ENCODE assay signal across 8 cellular contexts in genomic region chr12:122421263-122421814, GRCh38. TPM values are rescaled to one million over a fixed set of nuclear protein-coding genes. Genes with fewer than 3 reads are reported as not detected.
DNase-seq lines count a peak whose midpoint lies in the region; ATAC-seq lines count a peak whose summit lies in the region.

No MANE protein-coding gene starts in this region.

- H3K4me1 ChIP-seq in rectal smooth muscle tissue (ENCODE audit: control insufficient read depth, insufficient read depth, low read length): peaks cover 22% of the 10 kb centered on the region

- no peaks in the 10 kb centered on the region for H3K27me3 ChIP-seq in rectal smooth muscle tissue (ENCODE audit: control insufficient read depth, insufficient read depth, low read length)

- H3K4me3 ChIP-seq in rectal smooth muscle tissue (ENCODE audit: low read length): peak overlapping the region; percentile 91

- intact Hi-C loops in left ventricle myocardium superior (cut with micrococcal nuclease): no loop called here

- H3K4me3 Mint-ChIP-seq in stimulated activated naive CD8-positive, alpha-beta T cell treated with anti-CD3 and anti-CD28 coated beads, Interleukin-15, Interleukin-2, amounts not matched to agents 100 ng/mL and 50 ng/mL, for 24 hours: peak overlapping the region; percentile 92

- H3K36me3 Mint-ChIP-seq in stimulated activated naive CD8-positive, alpha-beta T cell treated with anti-CD3 and anti-CD28 coated beads, Interleukin-15, Interleukin-2, amounts not matched to agents 100 ng/mL and 50 ng/mL, for 24 hours (ENCODE audit: low read depth): peaks cover 6% of the 10 kb centered on the region

- H3K9ac ChIP-seq in rectal smooth muscle tissue (ENCODE audit: low read length): peak overlapping the region; percentile 95

- H3K27ac ChIP-seq in adipose tissue (ENCODE audit: low read depth, low read length) (peak overlapping the region; percentile 94), rectal smooth muscle tissue (ENCODE audit: low read depth, low read length) (peak overlapping the region; percentile 97)

- DNase-seq in stimulated activated naive CD8-positive, alpha-beta T cell treated with anti-CD3 and anti-CD28 coated beads, Interleukin-15, Interleukin-2, amounts not matched to agents 100 U/mL and 50 U/mL, for 24 hours: no peak
- DNase-seq in NCI-H510A (lab: John Stamatoyannopoulos, UW) (peak; percentile 38), left ventricle myocardium superior (peak; percentile 55), NCI-H2029 (lab: John Stamatoyannopoulos, UW) (no peak), NCI-H187 treated with DMSO at 0.1 percent for 48 hours (lab: John Stamatoyannopoulos, UW) (no peak)

- ATAC-seq in stimulated activated naive CD8-positive, alpha-beta T cell treated with anti-CD3 and anti-CD28 coated beads, Interleukin-15, Interleukin-2, amounts not matched to agents 100 U/mL and 50 U/mL, for 24 hours: no peak
- peak; percentile 59 for ATAC-seq in left ventricle myocardium superior

- H3K9me3 Mint-ChIP-seq in stimulated activated naive CD8-positive, alpha-beta T cell treated with anti-CD3 and anti-CD28 coated beads, Interleukin-15, Interleukin-2, amounts not matched to agents 100 ng/mL and 50 ng/mL, for 24 hours: no peaks in the 10 kb centered on the region

- WGBS in adipose tissue, 3 donors: 3 to 5% (median 3%) methylated on average over 14 of the region's 14 CpGs

- no peaks in the 10 kb centered on the region for H3K27me3 Mint-ChIP-seq in stimulated activated naive CD8-positive, alpha-beta T cell treated with anti-CD3 and anti-CD28 coated beads, Interleukin-15, Interleukin-2, amounts not matched to agents 100 ng/mL and 50 ng/mL, for 24 hours

- no peaks in the 10 kb centered on the region for H3K36me3 ChIP-seq in rectal smooth muscle tissue (ENCODE audit: control insufficient read depth, insufficient read depth, low read length)

- H3K27ac Mint-ChIP-seq in stimulated activated naive CD8-positive, alpha-beta T cell treated with anti-CD3 and anti-CD28 coated beads, Interleukin-15, Interleukin-2, amounts not matched to agents 100 ng/mL and 50 ng/mL, for 24 hours: peak overlapping the region; percentile 91

- peaks cover 44% of the 10 kb centered on the region for H3K4me1 Mint-ChIP-seq in stimulated activated naive CD8-positive, alpha-beta T cell treated with anti-CD3 and anti-CD28 coated beads, Interleukin-15, Interleukin-2, amounts not matched to agents 100 ng/mL and 50 ng/mL, for 24 hours (ENCODE audit: low read depth)

RNA-seq across cellular contexts. Expression of gene CLIP1, which starts 1.1 kb away (rescaled TPM):
- polyA plus RNA-seq in adipose tissue: 10 to 100 TPM; 11.9 to 29.0 (median 26.0) TPM
- 93.3 TPM for total RNA-seq in left ventricle myocardium superior

Comparison
In these comparisons a context has a peak if more than half of its experiments do, and no peak if none do; other contexts are left out.
1. DNase-seq: peak in NCI-H510A (single experiment) and left ventricle myocardium superior (single experiment); none in stimulated activated naive CD8-positive, alpha-beta T cell treated with anti-CD3 and anti-CD28 coated beads, Interleukin-15, Interleukin-2, amounts not matched to agents 100 U/mL and 50 U/mL, for 24 hours (single experiment), NCI-H2029 (single experiment) and NCI-H187 treated with DMSO at 0.1 percent for 48 hours (single experiment).